ENCODE assay signal across 9 cellular contexts in the genomic region with DNA sequence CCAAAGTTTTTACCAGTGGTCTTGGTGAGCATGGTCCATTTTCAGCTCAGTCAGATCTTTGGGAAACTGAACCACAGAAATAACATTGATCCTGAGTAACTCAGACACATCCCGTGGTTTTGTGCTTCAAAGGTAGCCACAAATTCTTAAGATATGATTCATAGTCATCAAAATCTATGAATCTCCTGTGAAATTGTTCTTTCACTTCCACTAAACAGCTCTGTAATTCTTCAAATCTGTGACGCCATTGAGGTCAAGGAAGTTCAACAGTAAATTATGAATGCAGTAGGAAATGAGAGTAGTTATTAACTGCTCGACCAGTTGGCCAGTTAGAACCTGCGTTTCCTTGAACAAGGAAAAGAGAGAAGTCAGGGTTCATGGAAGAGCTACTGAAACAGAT.
DNase-seq lines count a peak whose midpoint lies in the region; ATAC-seq, FAIRE-seq and TF ChIP-seq lines count a peak whose summit lies in the region.
"Had no signal": no experiment of that assay in that cellular context is flagged by ENCODE, and none has a peak within 500 bp of the region (broad histone marks: within the 10 kb centered on the region; RNA-seq: fewer than 3 reads in every experiment).

No MANE protein-coding gene starts in this region.

- no peak for TF ChIP-seq CTCF in epithelial cell of proximal tubule (conservative IDR thresholded peaks at IDR 0.05; ENCODE audit: low read depth, low read length)
- TF ChIP-seq CTCF in esophagus muscularis mucosa (IDR thresholded peaks at IDR 0.05): no peak

- peaks cover 0 to 8% (median 0%) of the 10 kb centered on the region in 4 donors for H3K9me3 ChIP-seq in esophagus muscularis mucosa

- H3K27ac ChIP-seq in substantia nigra (ENCODE audit: low read depth, low read length, poor library complexity, severe bottlenecking): no peak overlapping the region
- H3K27ac ChIP-seq in esophagus muscularis mucosa (replicated peaks in 1 of 4): no peak overlapping the region

- no peak for TF ChIP-seq POLR2A in GM12892 (IDR thresholded peaks at IDR 0.05; ENCODE audit: low read depth, low read length)
- TF ChIP-seq POLR2A in esophagus muscularis mucosa (IDR thresholded peaks at IDR 0.05; ENCODE audit: low read depth): no peak

- peak; percentile 69 for ATAC-seq in GM21423 (IDR thresholded peaks at IDR 0.05; ENCODE audit: unreplicated experiment)
- no peak for ATAC-seq in GM18520 (IDR thresholded peaks at IDR 0.05; ENCODE audit: unreplicated experiment)

- no peak for FAIRE-seq in GM12892 (lab: Jason Lieb, UNC)

- WGBS in esophagus muscularis mucosa: 45% methylated on average over 4 of the region's 4 CpGs

- TF ChIP-seq EP300 in esophagus muscularis mucosa (IDR thresholded peaks at IDR 0.05): no peak

- peak overlapping the region; percentile 18 for H3K4me3 ChIP-seq in epithelial cell of proximal tubule (ENCODE audit: low read depth, low read length)
- H3K4me3 ChIP-seq in esophagus muscularis mucosa: no peak overlapping the region

- H3K4me1 ChIP-seq in esophagus muscularis mucosa: peaks cover 15 to 38% (median 28%) of the 10 kb centered on the region in 4 donors

- peaks cover 0 to 5% (median 0%) of the 10 kb centered on the region in 4 donors for H3K27me3 ChIP-seq in esophagus muscularis mucosa

- intact Hi-C loops in esophagus muscularis mucosa (cut with DNase I): loop anchor here (10.0 kb wide), 1 partner anchor 142 kb away; the partner anchor contains the start of gene IRS1

- DNase-seq in AG08395 (ENCODE audit: low spot score): peak; percentile 73
- peak; percentile 94 for DNase-seq in MV-4-11 (lab: John Stamatoyannopoulos, UW)
- peak; percentile 92 for DNase-seq in epithelial cell of proximal tubule (ENCODE audit: low read depth)
- DNase-seq in substantia nigra (lab: John Stamatoyannopoulos, UW): no peak
- no peak for DNase-seq in GM12892 (ENCODE audit: insufficient read length)
- DNase-seq in esophagus muscularis mucosa (ENCODE audit: extremely low spot score): no peak
- DNase-seq: activated B cell treated with CpG ODN at 0.5 μM for 24 hours had no signal

- H3K36me3 ChIP-seq in esophagus muscularis mucosa: no peaks in the 10 kb centered on the region

Comparison
In these comparisons a context has a peak if more than half of its experiments do, and no peak if none do; other contexts are left out.
1. DNase-seq: peak in AG08395 (single experiment), MV-4-11 (single experiment) and epithelial cell of proximal tubule (single experiment); none in substantia nigra (0 of 49), GM12892 (single experiment) and esophagus muscularis mucosa (single experiment).